1 cellular context compared by ENCODE assay signal in genomic region chr17:72943826-72944689, GRCh38.
TF ChIP-seq lines count a peak whose summit lies in the region.

No MANE protein-coding gene starts in this region.

TF ChIP-seq in K562, 482 proteins besides CTCF, POLR2A, EP300 and RAD21 (continued from another document):
- TF ChIP-seq, protein P1, sequence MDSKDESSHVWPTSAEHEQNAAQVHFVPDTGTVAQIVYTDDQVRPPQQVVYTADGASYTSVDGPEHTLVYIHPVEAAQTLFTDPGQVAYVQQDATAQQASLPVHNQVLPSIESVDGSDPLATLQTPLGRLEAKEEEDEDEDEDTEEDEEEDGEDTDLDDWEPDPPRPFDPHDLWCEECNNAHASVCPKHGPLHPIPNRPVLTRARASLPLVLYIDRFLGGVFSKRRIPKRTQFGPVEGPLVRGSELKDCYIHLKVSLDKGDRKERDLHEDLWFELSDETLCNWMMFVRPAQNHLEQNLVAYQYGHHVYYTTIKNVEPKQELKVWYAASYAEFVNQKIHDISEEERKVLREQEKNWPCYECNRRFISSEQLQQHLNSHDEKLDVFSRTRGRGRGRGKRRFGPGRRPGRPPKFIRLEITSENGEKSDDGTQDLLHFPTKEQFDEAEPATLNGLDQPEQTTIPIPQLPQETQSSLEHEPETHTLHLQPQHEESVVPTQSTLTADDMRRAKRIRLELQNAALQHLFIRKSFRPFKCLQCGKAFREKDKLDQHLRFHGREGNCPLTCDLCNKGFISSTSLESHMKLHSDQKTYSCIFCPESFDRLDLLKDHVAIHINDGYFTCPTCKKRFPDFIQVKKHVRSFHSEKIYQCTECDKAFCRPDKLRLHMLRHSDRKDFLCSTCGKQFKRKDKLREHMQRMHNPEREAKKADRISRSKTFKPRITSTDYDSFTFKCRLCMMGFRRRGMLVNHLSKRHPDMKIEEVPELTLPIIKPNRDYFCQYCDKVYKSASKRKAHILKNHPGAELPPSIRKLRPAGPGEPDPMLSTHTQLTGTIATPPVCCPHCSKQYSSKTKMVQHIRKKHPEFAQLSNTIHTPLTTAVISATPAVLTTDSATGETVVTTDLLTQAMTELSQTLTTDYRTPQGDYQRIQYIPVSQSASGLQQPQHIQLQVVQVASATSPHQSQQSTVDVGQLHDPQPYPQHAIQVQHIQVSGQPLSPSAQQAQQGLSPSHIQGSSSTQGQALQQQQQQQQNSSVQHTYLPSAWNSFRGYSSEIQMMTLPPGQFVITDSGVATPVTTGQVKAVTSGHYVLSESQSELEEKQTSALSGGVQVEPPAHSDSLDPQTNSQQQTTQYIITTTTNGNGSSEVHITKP (IDR thresholded peaks at IDR 0.05; ENCODE audit: partially characterized antibody) = peak; percentile 65
